ENCODE assay signal across 9 cellular contexts in the genomic region with DNA sequence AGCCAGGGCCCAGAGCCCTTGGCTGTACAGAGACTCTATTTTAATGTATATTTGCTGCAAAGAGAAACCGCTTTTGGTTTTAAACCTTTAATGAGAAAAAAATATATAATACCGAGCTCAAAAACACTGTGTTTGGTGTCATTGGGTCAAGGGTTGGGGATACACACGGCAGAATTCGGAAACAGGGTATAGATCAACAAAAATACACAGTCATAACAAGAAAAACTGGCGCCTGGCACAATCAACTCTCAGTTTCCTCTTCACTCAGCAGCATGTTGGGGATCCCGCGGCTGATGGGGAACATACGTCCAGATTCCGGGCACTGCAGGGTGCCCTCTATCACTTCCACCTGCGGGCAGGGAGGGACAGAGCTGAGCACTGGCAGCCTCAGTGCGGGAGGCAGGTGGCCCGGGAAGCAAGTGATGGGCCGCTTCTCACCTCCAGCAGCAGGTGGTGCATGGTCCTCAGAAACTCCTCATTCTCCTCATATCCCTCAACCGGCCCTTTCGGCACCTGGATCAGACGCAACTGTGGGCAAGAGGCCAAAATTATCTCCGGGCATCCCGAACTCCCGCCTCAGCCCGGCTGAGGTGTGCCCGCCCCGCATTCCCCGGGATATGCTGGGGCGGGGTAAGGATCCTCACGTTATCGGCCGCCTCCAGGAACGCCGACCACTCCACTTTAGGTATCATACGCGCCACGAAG. TPM values are rescaled to one million over a fixed set of nuclear protein-coding genes. Genes with fewer than 3 reads are reported as not detected.
DNase-seq lines count a peak whose midpoint lies in the region; ATAC-seq and TF ChIP-seq lines count a peak whose summit lies in the region.
"Not testable (repeated sequence)": the region's sequence is repeated elsewhere in the genome, so short reads cannot be mapped to it uniquely, and the experiment has no call there.
"Had no signal": no experiment of that assay in that cellular context is flagged by ENCODE, and none has a peak within 500 bp of the region (broad histone marks: within the 10 kb centered on the region; RNA-seq: fewer than 3 reads in every experiment).

No MANE protein-coding gene starts in this region.

- H3K9me3 Mint-ChIP-seq in T-cell; naive thymus-derived CD4-positive, alpha-beta T cell: not testable (repeated sequence)

- 14 to 26% methylated on average over 6 to 8 of the region's 32 CpGs for WGBS in gastroesophageal sphincter (ENCODE audit: low coverage in 1 of 2), 2 donors

- H3K4me3 ChIP-seq in DND-41 (ENCODE audit: low read depth in 1 of 2, low read length in 2 of 2) (peak overlapping the region; percentile 52 to 71), astrocyte of the cerebellum (ENCODE audit: low read depth, low read length) (peak overlapping the region; percentile 90), gastroesophageal sphincter (peak overlapping the region; percentile 44 to 89)
- H3K4me3 ChIP-seq in naive thymus-derived CD4-positive, alpha-beta T cell (ENCODE audit: low read length) = peak overlapping the region; percentile 60

- POLR2A ChIA-PET in T-cell (lab: Charles Lee) = interaction anchor here (0.6 to 1.5 kb wide), 7 partner anchors 9 to 131 kb away, joined by 3 to 10 read pairs (median 5); partner anchors contain the start of genes BAD (in 1 of the 2), ESRRA (in 1 of the 2), GPR137 (in 1 of the 2) and STIP1 (in 1 of the 2)
- POLR2A ChIA-PET in naive thymus-derived CD4-positive, alpha-beta T cell (lab: Charles Lee) = interaction anchor here (0.6 to 4.2 kb wide), 25 partner anchors 10 to 1679 kb away, joined by 3 to 45 read pairs (median 10); partner anchors contain the start of genes BAD, C11orf98, CATSPERZ and CCDC88B

- H4K20me1 ChIP-seq in DND-41 (ENCODE audit: insufficient read depth, low read length) = peaks cover 14% of the 10 kb centered on the region

- TF ChIP-seq EP300 in gastroesophageal sphincter (IDR thresholded peaks at IDR 0.05) = not testable (repeated sequence)

- H3K4me1 ChIP-seq in DND-41 (ENCODE audit: insufficient read depth, low read length) (peaks cover 34% of the 10 kb centered on the region), gastroesophageal sphincter (peaks cover 0 to 59% (median 14%) of the 10 kb centered on the region in 3 donors)
- not testable (repeated sequence) for H3K4me1 ChIP-seq in naive thymus-derived CD4-positive, alpha-beta T cell (ENCODE audit: control insufficient read depth in 2 of 2, insufficient read depth in 2 of 2, low read length in 2 of 2)

- CTCF ChIA-PET in T-cell (lab: Charles Lee) = interaction anchor here (0.6 to 2.6 kb wide), 13 partner anchors 12 to 1653 kb away, joined by 4 to 41 read pairs (median 11); partner anchors contain the start of genes CATSPERZ (in 1 of the 2), CCDC88B (in 1 of the 2), ESRRA (in 1 of the 2) and GPR137 (in 1 of the 2)
- CTCF ChIA-PET in naive thymus-derived CD4-positive, alpha-beta T cell (lab: Charles Lee) = interaction anchor here (0.6 to 2.5 kb wide), 20 partner anchors 10 to 428 kb away, joined by 3 to 18 read pairs (median 4); partner anchors contain the start of genes CATSPERZ, CCDC88B, ESRRA and FERMT3

- not testable (repeated sequence) for H3K27me3 Mint-ChIP-seq in T-cell; naive thymus-derived CD4-positive, alpha-beta T cell

- not testable (repeated sequence) for ATAC-seq in DND-41 (ENCODE audit: insufficient read depth, low read depth); gastroesophageal sphincter; naive thymus-derived CD4-positive, alpha-beta T cell
- ATAC-seq in T-cell (replicated peaks in 1 of 4) = peak in 1 of 4 experiments; percentile 5

- H3K9ac ChIP-seq in DND-41 (ENCODE audit: low read depth, low read length) = peak overlapping the region; percentile 87

- intact Hi-C loops in naive thymus-derived CD4-positive, alpha-beta T cell (cut with micrococcal nuclease) = loop anchor here (1.0 to 5.0 kb wide), 14 partner anchors 11 to 1541 kb away; partner anchors contain the start of genes ESRRA (in 2 of the 2), CCDC88B (in 1 of the 2), CFL1 (in 1 of the 2) and FKBP2 (in 1 of the 2)

- peaks cover 44% of the 10 kb centered on the region for H3K79me2 ChIP-seq in DND-41 (ENCODE audit: insufficient read depth, low read length)

- not testable (repeated sequence) for TF ChIP-seq POLR2A in gastroesophageal sphincter (IDR thresholded peaks at IDR 0.05)

- H3K27ac ChIP-seq in DND-41 (ENCODE audit: low read length) = peak overlapping the region; percentile 91
- peak overlapping the region; percentile 78 to 97 (median 96) for H3K27ac ChIP-seq in gastroesophageal sphincter
- H3K27ac ChIP-seq in naive thymus-derived CD4-positive, alpha-beta T cell (ENCODE audit: low read depth, low read length) = peak overlapping the region; percentile 92
- peak overlapping the region; percentile 100 for H3K27ac ChIP-seq in temporal lobe (ENCODE audit: low read depth, low read length)

- peak overlapping the region; percentile 67 for H2AFZ ChIP-seq in DND-41 (ENCODE audit: low read depth, low read length)

- DNase-seq in DND-41 = peak; percentile 38
- peak; percentile 12 for DNase-seq in HCEC 1CT
- DNase-seq in NCI-H146 (lab: John Stamatoyannopoulos, UW) = peak; percentile 69
- DNase-seq in T-cell = peak in 25 of 34 experiments; percentile 17 to 61 (median 40)
- not testable (repeated sequence) for DNase-seq in astrocyte of the cerebellum (ENCODE audit: low read depth)
- peak in 3 of 9 donors; percentile 43 to 55 (median 52) for DNase-seq in naive thymus-derived CD4-positive, alpha-beta T cell

- peak; percentile 30 for TF ChIP-seq CTCF in DND-41 (IDR thresholded peaks at IDR 0.05; ENCODE audit: borderline replicate concordance, extremely low read depth, low read length, poor library complexity, severe bottlenecking)
- TF ChIP-seq CTCF in astrocyte of the cerebellum (IDR thresholded peaks at IDR 0.05; ENCODE audit: low read depth, low read length, missing control alignments); gastroesophageal sphincter (IDR thresholded peaks at IDR 0.05): not testable (repeated sequence)

- H3K36me3 Mint-ChIP-seq in T-cell = peaks cover 28% of the 10 kb centered on the region
- peaks cover 0 to 24% (median 6%) of the 10 kb centered on the region in 5 donors for H3K36me3 Mint-ChIP-seq in naive thymus-derived CD4-positive, alpha-beta T cell

- H3K36me3 ChIP-seq in DND-41 (ENCODE audit: insufficient read depth, low read length) = peaks cover 44% of the 10 kb centered on the region
- peaks cover 0 to 52% of the 10 kb centered on the region in 2 donors for H3K36me3 ChIP-seq in gastroesophageal sphincter
- peaks cover 0 to 42% (median 0%) of the 10 kb centered on the region in 3 experiments for H3K36me3 ChIP-seq in naive thymus-derived CD4-positive, alpha-beta T cell (ENCODE audit: control insufficient read depth in 2 of 3, insufficient read depth in 3 of 3, low read length in 3 of 3)

- peaks cover 30 to 59% (median 44%) of the 10 kb centered on the region in 3 donors for H3K4me1 Mint-ChIP-seq in T-cell
- H3K4me1 Mint-ChIP-seq in naive thymus-derived CD4-positive, alpha-beta T cell = peaks cover 27 to 48% (median 35%) of the 10 kb centered on the region in 7 donors

- in situ Hi-C loops in astrocyte of the cerebellum (cut with HindIII; ENCODE audit: low sequenced_read_pairs) = not testable (repeated sequence)

- not testable (repeated sequence) for H3K27me3 ChIP-seq in DND-41 (ENCODE audit: insufficient read depth, low read length, poor library complexity); gastroesophageal sphincter; naive thymus-derived CD4-positive, alpha-beta T cell (ENCODE audit: control insufficient read depth in 2 of 2, insufficient read depth in 2 of 2, low read length in 2 of 2)

- peak overlapping the region; percentile 66 for H3K4me2 ChIP-seq in DND-41 (ENCODE audit: insufficient read depth, low read length)

- H3K27ac Mint-ChIP-seq in T-cell = peak overlapping the region; percentile 99 to 100
- H3K27ac Mint-ChIP-seq in naive thymus-derived CD4-positive, alpha-beta T cell = peak overlapping the region; percentile 97 to 100 (median 100)

- H3K4me3 Mint-ChIP-seq in T-cell = peak overlapping the region; percentile 91 to 96 (median 93)
- peak overlapping the region; percentile 85 to 99 (median 96) for H3K4me3 Mint-ChIP-seq in naive thymus-derived CD4-positive, alpha-beta T cell

- not testable (repeated sequence) for H3K9me3 ChIP-seq in DND-41 (ENCODE audit: insufficient read depth, low read length, severe bottlenecking); gastroesophageal sphincter; naive thymus-derived CD4-positive, alpha-beta T cell (ENCODE audit: control insufficient read depth in 2 of 3, low read length in 3 of 3)

RNA-seq across cellular contexts. Expression of gene TRMT112, which starts 0.6 kb away (rescaled TPM):
- total RNA-seq in T-cell = 100 to 1,000 TPM; 104 to 177 (median 151) TPM
- total RNA-seq in gastroesophageal sphincter = 100 to 1,000 TPM; 180 to 267 (median 218) TPM
- 100 to 1,000 TPM in 4 of 5 experiments, 10 to 100 TPM in 1; 90.9 to 208 (median 152) TPM for total RNA-seq in naive thymus-derived CD4-positive, alpha-beta T cell
- polyA plus RNA-seq in naive thymus-derived CD4-positive, alpha-beta T cell = 100 to 1,000 TPM; 527 to 613 TPM
- total RNA-seq in temporal lobe = 50.9 TPM

RNA-seq across cellular contexts. Expression of gene PRDX5, which starts 1.1 kb away (rescaled TPM):
- total RNA-seq in T-cell = 10 to 100 TPM; 35.8 to 86.7 (median 71.7) TPM
- total RNA-seq in gastroesophageal sphincter = 100 to 1,000 TPM; 179 to 260 (median 181) TPM
- total RNA-seq in naive thymus-derived CD4-positive, alpha-beta T cell = 10 to 100 TPM; 41.4 to 99.2 (median 55.2) TPM
- 100 to 1,000 TPM; 184 to 195 TPM for polyA plus RNA-seq in naive thymus-derived CD4-positive, alpha-beta T cell
- 87.5 TPM for total RNA-seq in temporal lobe

RNA-seq across cellular contexts. Expression of gene ESRRA, which starts 11.4 kb away (rescaled TPM):
- 10 to 100 TPM; 20.2 to 43.1 (median 39.7) TPM for total RNA-seq in T-cell
- 10 to 100 TPM; 39.8 to 77.1 (median 71.2) TPM for total RNA-seq in gastroesophageal sphincter
- total RNA-seq in naive thymus-derived CD4-positive, alpha-beta T cell = 10 to 100 TPM; 23.7 to 42.0 (median 27.9) TPM
- polyA plus RNA-seq in naive thymus-derived CD4-positive, alpha-beta T cell = 10 to 100 TPM in 1 of 2 donors, 1 to 10 TPM in 1; 5.3 to 12.9 TPM
- total RNA-seq in temporal lobe = 10.8 TPM

RNA-seq across cellular contexts. Expression of gene CATSPERZ, which starts 16.6 kb away (rescaled TPM):
- total RNA-seq in T-cell = under 1 TPM in 1 of 5 donors, not detected in 4; 0.40 TPM
- total RNA-seq in gastroesophageal sphincter = not detected
- total RNA-seq in naive thymus-derived CD4-positive, alpha-beta T cell = under 1 TPM in 1 of 5 experiments, not detected in 4; 0.60 TPM
- not detected for polyA plus RNA-seq in naive thymus-derived CD4-positive, alpha-beta T cell
- total RNA-seq in temporal lobe = 0.98 TPM
- total RNA-seq: subcutaneous adipose tissue had no signal

RNA-seq across cellular contexts. Expression of gene CCDC88B, which starts 23.2 kb away (rescaled TPM):
- total RNA-seq in T-cell (100 to 1,000 TPM; 132 to 144 (median 133) TPM), gastroesophageal sphincter (1 to 10 TPM; 7.6 to 9.4 (median 8.5) TPM), temporal lobe (0.98 TPM)
- total RNA-seq in naive thymus-derived CD4-positive, alpha-beta T cell = 100 to 1,000 TPM in 3 of 5 experiments, 10 to 100 TPM in 2; 73.4 to 182 (median 116) TPM
- polyA plus RNA-seq in naive thymus-derived CD4-positive, alpha-beta T cell = 10 to 100 TPM; 12.8 to 35.1 TPM
